In genomic region chr12:132465269-132466190, GRCh38 we compare ENCODE assay signal across 15 cellular contexts. TPM values are rescaled to one million over a fixed set of nuclear protein-coding genes. Genes with fewer than 3 reads are reported as not detected.
DNase-seq lines count a peak whose midpoint lies in the region; ATAC-seq, FAIRE-seq and TF ChIP-seq lines count a peak whose summit lies in the region.
"Had no signal": no experiment of that assay in that cellular context is flagged by ENCODE, and none has a peak within 500 bp of the region (broad histone marks: within the 10 kb centered on the region; RNA-seq: fewer than 3 reads in every experiment).

No MANE protein-coding gene starts in this region.

- no peaks in the 10 kb centered on the region for H3K9me3 ChIP-seq in SK-N-MC (ENCODE audit: low read depth, low read length)
- no peaks in the 10 kb centered on the region for H3K9me3 ChIP-seq in breast epithelium
- H3K9me3 ChIP-seq: body of pancreas, neutrophil had no signal

- no peaks in the 10 kb centered on the region for H3K27me3 Mint-ChIP-seq in naive B cell

- H3K4me1 Mint-ChIP-seq in naive B cell = peaks cover 28 to 41% (median 31%) of the 10 kb centered on the region in 3 donors

- H3K4me3 ChIP-seq in SK-N-MC = peak overlapping the region; percentile 26; the same call in 1 of the 2 replicates
- no peak overlapping the region for H3K4me3 ChIP-seq in breast epithelium
- H3K4me3 ChIP-seq: body of pancreas had no signal

- no peak overlapping the region for H3K9ac ChIP-seq in SK-N-MC (ENCODE audit: insufficient read length)

- H3K4me1 ChIP-seq in breast epithelium = no peaks in the 10 kb centered on the region
- H3K4me1 ChIP-seq: body of pancreas had no signal

- no peak for TF ChIP-seq CTCF in breast epithelium (IDR thresholded peaks at IDR 0.05)

- peaks cover 0 to 16% of the 10 kb centered on the region in 2 donors for H3K27me3 ChIP-seq in breast epithelium
- H3K27me3 ChIP-seq: body of pancreas had no signal

- H3K36me3 ChIP-seq in SK-N-MC (ENCODE audit: insufficient read depth, low read length) = no peaks in the 10 kb centered on the region
- H3K36me3 ChIP-seq in breast epithelium = no peaks in the 10 kb centered on the region
- H3K36me3 ChIP-seq: neutrophil had no signal

- H3K4me3 Mint-ChIP-seq in naive B cell = peak overlapping the region in 4 of 8 donors; percentile 47 to 78 (median 56)
- H3K4me3 Mint-ChIP-seq: CD8-positive, alpha-beta T cell had no signal

- ATAC-seq in naive B cell (ENCODE audit: low read depth in 2 of 2) = no peak
- ATAC-seq: body of pancreas; CD8-positive, alpha-beta T cell had no signal

- H3K36me3 Mint-ChIP-seq in naive B cell = peaks cover 0 to 6% of the 10 kb centered on the region in 2 donors
- H3K36me3 Mint-ChIP-seq: CD8-positive, alpha-beta T cell had no signal

- no peak overlapping the region for H3K27ac ChIP-seq in SK-N-MC
- H3K27ac ChIP-seq in breast epithelium = no peak overlapping the region
- H3K27ac ChIP-seq: neutrophil had no signal

- DNase-seq in D341Med (ENCODE audit: low spot score) (peak; percentile 95), HTR-8/SVneo (ENCODE audit: insufficient read length, low spot score) (peak; percentile 51), SK-N-MC (ENCODE audit: low read depth, low spot score) (no peak), naive B cell (no peak), NOMO-1 (lab: John Stamatoyannopoulos, UW; ENCODE audit: unreplicated experiment in 2 of 2) (no peak), breast epithelium (ENCODE audit: low spot score in 2 of 2) (no peak), hypothalamus (lab: John Stamatoyannopoulos, UW) (no peak)
- DNase-seq: activated CD4-positive, alpha-beta T cell treated with anti-CD3 and anti-CD28 coated beads, Interleukin-2, amount 50 U/mL, for 48 hours; activated gamma-delta T cell treated with Interleukin-2 at 50 U/mL for 16 hours; CD8-positive, alpha-beta T cell; effector CD4-positive, alpha-beta T cell; stimulated activated naive CD4-positive, alpha-beta T cell treated with Interleukin-2 at 50 U/mL for 16 hours had no signal

- H3K27ac Mint-ChIP-seq in naive B cell = peak overlapping the region in 5 of 6 donors; percentile 52 to 88 (median 71)
- H3K27ac Mint-ChIP-seq: CD8-positive, alpha-beta T cell had no signal

- H3K9me3 Mint-ChIP-seq in naive B cell = peaks cover 0 to 5% (median 0%) of the 10 kb centered on the region in 7 donors
- H3K9me3 Mint-ChIP-seq: CD8-positive, alpha-beta T cell had no signal

- FAIRE-seq in HTR-8/SVneo (lab: Jason Lieb, UNC) = no peak
- FAIRE-seq: H1 had no signal

- no peak for TF ChIP-seq POLR2A in breast epithelium (IDR thresholded peaks at IDR 0.05)

- intact Hi-C loops in breast epithelium (cut with DNase I; ENCODE audit: low total_unique reads) = no loop called here

RNA-seq across cellular contexts. Expression of gene FBRSL1, which starts 24.4 kb away (rescaled TPM):
- 1 to 10 TPM in 5 of 6 donors, under 1 TPM in 1; 0.60 to 5.8 (median 2.9) TPM for polyA plus RNA-seq in naive B cell (ENCODE audit: low read depth in 6 of 6)
- total RNA-seq in breast epithelium = 1 to 10 TPM; 3.5 to 9.8 (median 7.2) TPM

Comparison
In these comparisons a context has a peak if more than half of its experiments do, and no peak if none do; other contexts are left out.
1. DNase-seq: peak in D341Med (single experiment) and HTR-8/SVneo (single experiment); none in SK-N-MC (single experiment), naive B cell (single experiment), NOMO-1 (0 of 2), breast epithelium (0 of 2) and hypothalamus (0 of 51).